Comparison of ENCODE assay signal across 19 cellular contexts in the genomic region with DNA sequence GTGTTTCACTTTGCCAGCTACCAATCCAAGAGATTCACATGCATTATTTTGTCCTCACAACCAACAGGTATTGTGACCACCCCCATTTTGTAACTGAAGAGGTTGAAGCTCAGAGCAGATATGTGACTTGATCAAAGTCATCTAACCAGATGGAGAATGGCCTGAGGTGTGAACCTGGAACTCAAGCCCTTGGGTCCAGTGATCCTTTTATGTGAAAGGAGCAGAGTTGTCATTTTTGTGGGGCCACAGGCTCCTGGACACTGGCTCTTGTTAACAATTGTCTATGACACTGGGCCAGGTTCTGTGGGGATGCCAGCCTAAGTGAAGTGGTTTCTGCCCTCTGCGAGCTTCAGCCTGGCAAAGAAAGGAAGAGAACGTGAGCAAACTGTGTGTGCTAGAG.
"Had no signal": no experiment of that assay in that cellular context is flagged by ENCODE, and none has a peak within 500 bp of the region (broad histone marks: within the 10 kb centered on the region; RNA-seq: fewer than 3 reads in every experiment).

No MANE protein-coding gene starts in this region.

- H3K4me1 ChIP-seq: pancreas, right lobe of liver had no signal

- DNase-seq: activated B cell treated with CpG ODN at 0.5 μM for 24 hours; activated CD4-positive, alpha-beta memory T cell treated with anti-CD3 and anti-CD28 coated beads, Interleukin-2, amount 10 ng/mL, durations not matched to agents 7 days and 5 days; activated CD4-positive, alpha-beta T cell treated with anti-CD3 and anti-CD28 coated beads for 48 hours; activated CD8-positive, alpha-beta memory T cell treated with anti-CD3 and anti-CD28 coated beads, Interleukin-2, amount 10 ng/mL, durations not matched to agents 7 days and 5 days; activated naive CD4-positive, alpha-beta T cell treated with Interleukin-2 at 50 U/mL for 16 hours; activated naive CD8-positive, alpha-beta T cell treated with anti-CD3 and anti-CD28 coated beads, Interleukin-2, amount 10 ng/mL, durations not matched to agents 7 days and 5 days; brain microvascular endothelial cell; cortex of kidney; effector CD4-positive, alpha-beta T cell; heart right ventricle; immature natural killer cell; mesendoderm; naive thymus-derived CD8-positive, alpha-beta T cell; pancreas; right lobe of liver; spleen; stimulated activated CD4-positive, alpha-beta T cell treated with anti-CD3 and anti-CD28 coated beads, Interleukin-4, amount 100 ng/mL, for 4 hours had no signal

- H3K4me3 ChIP-seq: heart right ventricle, pancreas, right lobe of liver, spleen had no signal

- H3K36me3 ChIP-seq: brain microvascular endothelial cell, heart right ventricle, pancreas, right lobe of liver, spleen had no signal

- H3K9me3 ChIP-seq: pancreas, right lobe of liver, spleen had no signal

- H3K27me3 ChIP-seq: brain microvascular endothelial cell, pancreas, right lobe of liver, spleen had no signal

- H3K27ac ChIP-seq: brain microvascular endothelial cell, heart right ventricle, pancreas, right lobe of liver, spleen had no signal

- ATAC-seq: activated CD8-positive, alpha-beta memory T cell treated with anti-CD3 and anti-CD28 coated beads, Interleukin-2, amount 10 ng/mL, durations not matched to agents 7 days and 5 days; esophagus mucosa; heart right ventricle; naive thymus-derived CD8-positive, alpha-beta T cell; pancreas; right lobe of liver; stimulated activated memory B cell treated with anti-CD40 and anti-IgM and Interleukin-4, amounts not matched to agents 10 μg/mL and 1 μg/mL and 100 μg/mL, for 72 hours had no signal
